In genomic region chr22:46946383-46946965, GRCh38 we compare ENCODE assay signal across 2 cellular contexts.
TF ChIP-seq lines count a peak whose summit lies in the region.

No MANE protein-coding gene starts in this region.

TF ChIP-seq in H1, 55 proteins besides CTCF, POLR2A, EP300 and RAD21 (continued from another document):
- no peak for TF ChIP-seq CHD1 (IDR thresholded peaks at IDR 0.05; ENCODE audit: low read depth, low read length)
- no peak for TF ChIP-seq SIN3A (conservative IDR thresholded peaks at IDR 0.05 in 1 of 2, IDR thresholded peaks at IDR 0.05 in 1 of 2; ENCODE audit: low read depth in 1 of 2, low read length in 2 of 2)
- no peak for TF ChIP-seq HDAC2 (IDR thresholded peaks at IDR 0.05; ENCODE audit: borderline replicate concordance in 1 of 2, low read depth in 2 of 2, low read length in 2 of 2)
- no peak for TF ChIP-seq NANOG (IDR thresholded peaks at IDR 0.05; ENCODE audit: insufficient read depth, low read depth, low read length, poor library complexity, severe bottlenecking)
- no peak for TF ChIP-seq SIRT6 (IDR thresholded peaks at IDR 0.05; ENCODE audit: low read length)
- TF ChIP-seq MAFK (IDR thresholded peaks at IDR 0.05; ENCODE audit: low read depth, low read length) = no peak
- TF ChIP-seq TAF7 (optimal IDR thresholded peaks at IDR 0.05; ENCODE audit: borderline replicate concordance, low read depth, low read length) = no peak
- no peak for TF ChIP-seq MAX (IDR thresholded peaks at IDR 0.05)
- no peak for TF ChIP-seq RNF2 (IDR thresholded peaks at IDR 0.05; ENCODE audit: borderline replicate concordance, low read depth, low read length, missing control alignments, poor library complexity, severe bottlenecking)
- TF ChIP-seq JUN (IDR thresholded peaks at IDR 0.05; ENCODE audit: low read depth, low read length) = no peak
- TF ChIP-seq BACH1 (IDR thresholded peaks at IDR 0.05; ENCODE audit: low read length) = no peak
- no peak for TF ChIP-seq KDM5A (IDR thresholded peaks at IDR 0.05; ENCODE audit: low read length)
- no peak for TF ChIP-seq RFX5 (IDR thresholded peaks at IDR 0.05; ENCODE audit: borderline replicate concordance, low read depth, low read length)
- TF ChIP-seq SRF (IDR thresholded peaks at IDR 0.05; ENCODE audit: low read depth, low read length) = no peak
- TF ChIP-seq SUZ12 (IDR thresholded peaks at IDR 0.05; ENCODE audit: low read length) = no peak

TF ChIP-seq in SK-N-SH treated with all-trans-retinoic acid at 6 μM for 48 hours, 23 proteins besides CTCF, POLR2A, EP300 and RAD21 (continued from another document):
- TF ChIP-seq ZNF8 (CRISPR knock-in tag; IDR thresholded peaks at IDR 0.05) (no peak), ZNF70 (CRISPR knock-in tag; IDR thresholded peaks at IDR 0.05) (no peak), ZFP3 (CRISPR knock-in tag; IDR thresholded peaks at IDR 0.05) (no peak)
